ENCODE assay signal across 8 cellular contexts in the genomic region with DNA sequence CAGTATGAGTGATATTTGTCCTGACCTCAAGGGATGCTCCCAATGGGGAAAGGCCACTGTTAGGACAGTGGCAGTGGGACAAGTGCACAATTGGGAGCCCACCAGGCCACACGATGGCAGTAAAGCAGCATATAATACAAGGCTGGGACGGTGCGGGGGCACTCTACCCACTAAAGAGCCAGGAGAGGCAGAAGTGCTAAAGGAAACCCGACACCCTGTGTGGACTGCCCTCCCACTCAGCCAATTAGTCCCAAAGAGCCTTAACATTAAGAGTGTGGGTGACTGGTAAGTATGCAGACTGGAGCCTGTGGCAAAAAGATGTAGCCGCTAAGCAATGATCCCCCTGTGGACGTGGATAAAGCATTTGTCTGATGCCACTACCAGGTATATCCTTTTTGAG. TPM values are rescaled to one million over a fixed set of nuclear protein-coding genes. Genes with fewer than 3 reads are reported as not detected.
DNase-seq lines count a peak whose midpoint lies in the region; ATAC-seq and TF ChIP-seq lines count a peak whose summit lies in the region.

No MANE protein-coding gene starts in this region.

- TF ChIP-seq CTCF in NB4 (IDR thresholded peaks at IDR 0.05; ENCODE audit: low read depth, low read length) (peak; percentile 69), SU-DHL-6 (IDR thresholded peaks at IDR 0.05; ENCODE audit: insufficient read depth, low read length, poor library complexity, severe bottlenecking) (peak; percentile 91), adrenal gland (IDR thresholded peaks at IDR 0.05) (peak; percentile 38 to 75 (median 62)), sigmoid colon (IDR thresholded peaks at IDR 0.05) (peak in 2 of 4 experiments; percentile 29 to 41)

- TF ChIP-seq POLR2A in NB4 (IDR thresholded peaks at IDR 0.05; ENCODE audit: extremely low read depth, insufficient read length), result no peak
- no peak for TF ChIP-seq POLR2A in adrenal gland (IDR thresholded peaks at IDR 0.05)
- TF ChIP-seq POLR2A in sigmoid colon (IDR thresholded peaks at IDR 0.05), result no peak

- H3K4me3 ChIP-seq in NB4 (ENCODE audit: low read depth, low read length) (no peak overlapping the region), SU-DHL-6 (ENCODE audit: insufficient read depth, low read length, poor library complexity, severe bottlenecking) (peak overlapping the region; percentile 28), adrenal gland (no peak overlapping the region), right cardiac atrium (ENCODE audit: low read length) (no peak overlapping the region), sigmoid colon (no peak overlapping the region)

- H3F3A ChIP-seq in SU-DHL-6 (ENCODE audit: insufficient read depth), result peaks cover 14% of the 10 kb centered on the region; the same call in 1 of the 2 replicates

- no peaks in the 10 kb centered on the region for H3K79me2 ChIP-seq in SU-DHL-6 (ENCODE audit: insufficient read depth, low read length)

- H3K9ac ChIP-seq in SU-DHL-6 (ENCODE audit: low read length), result peak overlapping the region; percentile 43

- H3K36me3 ChIP-seq in SU-DHL-6 (ENCODE audit: low read length) (no peaks in the 10 kb centered on the region), adrenal gland (replicated peaks in 1 of 2) (no peaks in the 10 kb centered on the region), sigmoid colon (no peaks in the 10 kb centered on the region)

- no peaks in the 10 kb centered on the region for H3K9me2 ChIP-seq in SU-DHL-6 (replicated peaks; ENCODE audit: insufficient read depth, low read length)

- peak overlapping the region; percentile 52 for H3K4me2 ChIP-seq in SU-DHL-6 (ENCODE audit: low read depth, low read length, poor library complexity, severe bottlenecking)

- peak overlapping the region; percentile 68 for H2AFZ ChIP-seq in SU-DHL-6 (ENCODE audit: low read depth, low read length, severe bottlenecking)

- H3K9me3 ChIP-seq in SU-DHL-6 (ENCODE audit: insufficient read depth, low read length) (no peaks in the 10 kb centered on the region), adrenal gland (replicated peaks in 1 of 3) (no peaks in the 10 kb centered on the region), right cardiac atrium (ENCODE audit: control insufficient read depth, low read length) (no peaks in the 10 kb centered on the region), sigmoid colon (no peaks in the 10 kb centered on the region)

- ATAC-seq in GM19468 (IDR thresholded peaks at IDR 0.05; ENCODE audit: extremely low read depth, unreplicated experiment), result peak; percentile 51
- ATAC-seq in right cardiac atrium, result peak; percentile 93 to 95
- ATAC-seq in HG03095 (IDR thresholded peaks at IDR 0.05; ENCODE audit: unreplicated experiment), result no peak

- DNase-seq in C1 segment of cervical spinal cord (lab: John Stamatoyannopoulos, UW) (peak in 11 of 14 donors; percentile 5 to 52 (median 43)), NB4 (ENCODE audit: low read depth) (peak; percentile 86), adrenal gland (peak; percentile 62 to 90 (median 83)), right cardiac atrium (peak; percentile 81 to 94 (median 85)), sigmoid colon (peak; percentile 78)

- H3K27me3 ChIP-seq in SU-DHL-6 (ENCODE audit: low read length), result no peaks in the 10 kb centered on the region
- no peaks in the 10 kb centered on the region for H3K27me3 ChIP-seq in adrenal gland
- no peaks in the 10 kb centered on the region for H3K27me3 ChIP-seq in right cardiac atrium (ENCODE audit: control insufficient read depth, insufficient read depth)
- no peaks in the 10 kb centered on the region for H3K27me3 ChIP-seq in sigmoid colon

- 12 to 43% (median 22%) methylated on average over 6 of the region's 6 CpGs for WGBS in adrenal gland, 4 donors
- WGBS in right cardiac atrium, result 26% methylated on average over 6 of the region's 6 CpGs
- WGBS in sigmoid colon, 2 donors, result 39 to 50% methylated on average over 6 of the region's 6 CpGs

- no peaks in the 10 kb centered on the region for H4K20me1 ChIP-seq in SU-DHL-6 (ENCODE audit: low read depth, low read length)

- intact Hi-C loops in adrenal gland (cut with DNase I), result loop anchor here in 1 of 2 donors (5.0 kb wide), 1 partner anchor 205 kb away; no protein-coding TSS in a partner anchor
- intact Hi-C loops in right cardiac atrium (cut with DNase I), result no loop called here
- intact Hi-C loops in sigmoid colon (cut with DNase I), result loop anchor here (5.0 kb wide), 1 partner anchor 205 kb away; no protein-coding TSS in a partner anchor

- H3K27ac ChIP-seq in SU-DHL-6 (ENCODE audit: low read depth, low read length) (peak overlapping the region; percentile 88), adrenal gland (no peak overlapping the region), right cardiac atrium (ENCODE audit: low read length) (peak overlapping the region; percentile 57), sigmoid colon (peak overlapping the region in 2 of 4 donors; percentile 0 to 51)

- TF ChIP-seq EP300 in sigmoid colon (IDR thresholded peaks at IDR 0.05), result no peak

- peaks cover 15 to 23% of the 10 kb centered on the region in 2 donors for H3K4me1 ChIP-seq in adrenal gland (replicated peaks in 1 of 2)
- no peaks in the 10 kb centered on the region for H3K4me1 ChIP-seq in right cardiac atrium (ENCODE audit: control insufficient read depth, insufficient read depth, low read length)
- H3K4me1 ChIP-seq in sigmoid colon, result peaks cover 0 to 8% (median 5%) of the 10 kb centered on the region in 4 donors

RNA-seq across cellular contexts. Expression of a gene that starts 8.2 kb away (rescaled TPM):
- total RNA-seq in adrenal gland, result 10 to 100 TPM in 7 of 8 donors, 1 to 10 TPM in 1; 8.7 to 30.9 (median 12.6) TPM
- 10 to 100 TPM in 2 of 3 donors, 1 to 10 TPM in 1; 4.1 to 22.5 (median 11.6) TPM for polyA plus RNA-seq in adrenal gland
- total RNA-seq in right cardiac atrium, result 10 to 100 TPM; 11.4 to 18.5 (median 15.0) TPM
- polyA plus RNA-seq in right cardiac atrium, result 5.6 TPM
- 10 to 100 TPM in 2 of 4 donors, 1 to 10 TPM in 2; 5.7 to 24.1 (median 10.8) TPM for total RNA-seq in sigmoid colon
- 1 to 10 TPM; 1.2 to 8.1 (median 1.8) TPM for polyA plus RNA-seq in sigmoid colon

RNA-seq across cellular contexts. Expression of a gene that starts 9.4 kb away (rescaled TPM):
- total RNA-seq in adrenal gland, result not detected
- under 1 TPM in 2 of 3 donors, not detected in 1; 0.17 to 0.56 TPM for polyA plus RNA-seq in adrenal gland
- 1 to 10 TPM in 1 of 4 donors, under 1 TPM in 3; 0.50 to 2.1 (median 0.73) TPM for total RNA-seq in right cardiac atrium
- polyA plus RNA-seq in right cardiac atrium, result 1.8 TPM
- 1 to 10 TPM in 1 of 4 donors, not detected in 3; 1.1 TPM for total RNA-seq in sigmoid colon
- 1 to 10 TPM in 1 of 3 donors, not detected in 2; 1.2 TPM for polyA plus RNA-seq in sigmoid colon

RNA-seq across cellular contexts. Expression of a gene that starts 44.5 kb away (rescaled TPM):
- total RNA-seq in adrenal gland, result 1 to 10 TPM; 1.0 to 2.2 (median 1.3) TPM
- 1 to 10 TPM in 1 of 3 donors, under 1 TPM in 2; 0.57 to 3.0 (median 0.64) TPM for polyA plus RNA-seq in adrenal gland
- 1 to 10 TPM in 1 of 4 donors, under 1 TPM in 3; 0.71 to 1.0 (median 0.87) TPM for total RNA-seq in right cardiac atrium
- polyA plus RNA-seq in right cardiac atrium, result 0.86 TPM
- 1 to 10 TPM in 1 of 4 donors, under 1 TPM in 2, not detected in 1; 0.27 to 3.9 (median 0.28) TPM for total RNA-seq in sigmoid colon
- 1 to 10 TPM; 1.2 to 8.1 (median 3.9) TPM for polyA plus RNA-seq in sigmoid colon

Comparison
In these comparisons a context has a peak if more than half of its experiments do, and no peak if none do; other contexts are left out.
1. H3K27ac ChIP-seq: peak in SU-DHL-6 (single experiment) and right cardiac atrium (single experiment); none in adrenal gland (0 of 5).
2. Peak in every context shown above with its lines, with median percentiles within 50 percentile points of each other: DNase-seq.